ENCODE assay signal across 8 cellular contexts in the genomic region with DNA sequence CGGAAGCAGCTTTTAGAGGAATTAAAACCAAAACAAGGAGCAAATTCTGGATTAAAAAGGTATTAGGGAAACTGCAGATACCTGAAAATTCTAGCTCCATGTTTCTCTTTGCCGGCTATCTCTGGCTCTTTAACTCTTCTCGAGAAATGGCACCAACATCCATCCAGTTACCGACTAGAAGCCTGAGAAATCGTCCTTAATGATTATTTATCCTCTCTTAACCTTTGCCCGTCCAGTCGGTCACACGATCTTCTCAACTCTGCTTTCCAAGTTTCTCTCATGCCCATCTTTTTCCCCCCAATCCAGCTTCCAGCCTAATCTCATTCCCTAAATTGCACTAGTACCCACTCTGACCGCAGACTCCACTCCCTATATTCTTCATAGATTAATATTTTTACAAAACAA. TPM values are rescaled to one million over a fixed set of nuclear protein-coding genes. Genes with fewer than 3 reads are reported as not detected.
DNase-seq lines count a peak whose midpoint lies in the region; ATAC-seq, FAIRE-seq and TF ChIP-seq lines count a peak whose summit lies in the region.

No MANE protein-coding gene starts in this region.

- no peaks in the 10 kb centered on the region for H3K27me3 Mint-ChIP-seq in stimulated activated memory B cell treated with anti-CD40 and anti-IgM and Interleukin-4, amounts not matched to agents 10 μg/mL and 1 μg/mL and 100 μg/mL, for 72 hours

- no peak overlapping the region for H4K91ac ChIP-seq in H1 (replicated peaks; ENCODE audit: insufficient read length, low read length)

- ATAC-seq in GM19397 (IDR thresholded peaks at IDR 0.05; ENCODE audit: unreplicated experiment): peak; percentile 2
- no peak for ATAC-seq in stimulated activated memory B cell treated with anti-CD40 and anti-IgM and Interleukin-4, amounts not matched to agents 10 μg/mL and 1 μg/mL and 100 μg/mL, for 72 hours

- no peak for TF ChIP-seq RAD21 in H1 (IDR thresholded peaks at IDR 0.05 in 1 of 2, conservative IDR thresholded peaks at IDR 0.05 in 1 of 2; ENCODE audit: low read depth in 2 of 2, low read length in 2 of 2)

- peak overlapping the region; percentile 28 for H3K56ac ChIP-seq in H1 (replicated peaks; ENCODE audit: insufficient read length, low read depth, low read length)

- H3K23ac ChIP-seq in H1 (ENCODE audit: insufficient read length): no peak overlapping the region

- no peaks in the 10 kb centered on the region for H3K36me3 Mint-ChIP-seq in stimulated activated memory B cell treated with anti-CD40 and anti-IgM and Interleukin-4, amounts not matched to agents 10 μg/mL and 1 μg/mL and 100 μg/mL, for 72 hours

- TF ChIP-seq CTCF in 22Rv1 (IDR thresholded peaks at IDR 0.05) (no peak), H1 (IDR thresholded peaks at IDR 0.05; ENCODE audit: control extremely low read depth in 1 of 3, insufficient read depth in 1 of 3, low read depth in 1 of 3, low read length in 3 of 3) (no peak), ovary (IDR thresholded peaks at IDR 0.05) (no peak)

- intact Hi-C loops in ovary (cut with DNase I): loop anchor here in 2 of 4 donors (2.0 to 10.0 kb wide), 3 partner anchors 142 to 242 kb away; partner anchors contain the start of genes KAT2B (in 1 of the 2) and RAB5A (in 1 of the 2)

- H3K9me3 ChIP-seq in HUES64 (ENCODE audit: insufficient read depth, low read depth, low read length) (no peaks in the 10 kb centered on the region), H1 (ENCODE audit: insufficient read depth in 2 of 2, low read depth in 1 of 2, low read length in 1 of 2) (no peaks in the 10 kb centered on the region), ovary (no peaks in the 10 kb centered on the region)

- peak overlapping the region; percentile 65 to 71 for H3K4me2 ChIP-seq in H1 (ENCODE audit: insufficient read depth in 1 of 2, low read depth in 2 of 2, low read length in 2 of 2)

- H3K9ac ChIP-seq in HUES64 (ENCODE audit: low read depth, low read length) (peak overlapping the region; percentile 91), H1 (replicated peaks in 1 of 4; ENCODE audit: extremely low read depth in 1 of 4, low read depth in 3 of 4, low read length in 3 of 4) (peak overlapping the region; percentile 82 to 95 (median 94))

- no peak overlapping the region for H2BK20ac ChIP-seq in H1 (ENCODE audit: low read length)

- peak overlapping the region; percentile 68; the same call in 1 of the 2 replicates for H3K18ac ChIP-seq in H1 (ENCODE audit: extremely low read depth, low read length)

- no peak overlapping the region for H2BK15ac ChIP-seq in H1 (ENCODE audit: low read length)

- H3K4me3 ChIP-seq in HUES64 (ENCODE audit: low read length): peak overlapping the region; percentile 85
- H3K4me3 ChIP-seq in H1 (ENCODE audit: extremely low read depth in 1 of 4, insufficient read depth in 2 of 4, low read depth in 3 of 4, low read length in 4 of 4): peak overlapping the region; percentile 95 to 99 (median 98)
- peak overlapping the region; percentile 76 for H3K4me3 ChIP-seq in ovary

- no peak for TF ChIP-seq POLR2A in H1 (IDR thresholded peaks at IDR 0.05; ENCODE audit: control extremely low read depth in 1 of 2, low read depth in 2 of 2, low read length in 2 of 2)
- TF ChIP-seq POLR2A in ovary (IDR thresholded peaks at IDR 0.05): no peak

- TF ChIP-seq EP300 in H1 (IDR thresholded peaks at IDR 0.05; ENCODE audit: borderline replicate concordance in 1 of 2, low read depth in 2 of 2, low read length in 2 of 2) (no peak), ovary (IDR thresholded peaks at IDR 0.05) (no peak)

- H3K36me3 ChIP-seq in HUES64 (ENCODE audit: insufficient read depth, low read length): peaks cover 22% of the 10 kb centered on the region
- H3K36me3 ChIP-seq in H1 (ENCODE audit: control insufficient read depth in 2 of 4, insufficient read depth in 4 of 4, low read length in 3 of 4): peaks cover 6 to 19% (median 14%) of the 10 kb centered on the region in 4 experiments
- H3K36me3 ChIP-seq in ovary: no peaks in the 10 kb centered on the region

- no peak for DNase-seq in H1 (ENCODE audit: low read depth in 1 of 2, low spot score in 2 of 2)
- DNase-seq in ovary: no peak
- no peak for DNase-seq in germinal center (ENCODE audit: low spot score)
- DNase-seq in T-helper 9 cell: no peak

- peak overlapping the region; percentile 94 for H3K27ac ChIP-seq in 22Rv1
- H3K27ac ChIP-seq in HUES64 (ENCODE audit: low read depth, low read length): peak overlapping the region; percentile 84
- H3K27ac ChIP-seq in H1 (ENCODE audit: low read depth, low read length): peak overlapping the region; percentile 90
- peak overlapping the region; percentile 84 to 86 for H3K27ac ChIP-seq in ovary

- H3K27me3 ChIP-seq in HUES64 (ENCODE audit: insufficient read depth, low read length) (no peaks in the 10 kb centered on the region), H1 (replicated peaks in 1 of 4; ENCODE audit: control insufficient read depth in 3 of 4, extremely low read depth in 1 of 4, insufficient read depth in 3 of 4, low read length in 3 of 4) (no peaks in the 10 kb centered on the region), ovary (no peaks in the 10 kb centered on the region)

- H3K4me1 ChIP-seq in HUES64 (ENCODE audit: insufficient read depth, low read length) (peaks cover 13% of the 10 kb centered on the region), H1 (replicated peaks in 1 of 4; ENCODE audit: control insufficient read depth in 3 of 4, insufficient read depth in 4 of 4, low read length in 3 of 4) (peaks cover 0 to 9% (median under 1%) of the 10 kb centered on the region in 4 experiments; a peak in 3 of 7 replicates), ovary (ENCODE audit: insufficient read depth) (peaks cover 5% of the 10 kb centered on the region)

- no peak overlapping the region for H3K4ac ChIP-seq in H1 (replicated peaks; ENCODE audit: insufficient read length, low read depth, low read length)

- H2BK5ac ChIP-seq in H1 (ENCODE audit: low read depth, low read length): peak overlapping the region; percentile 48; the same call in 1 of the 2 replicates

- no peak for FAIRE-seq in H1 (lab: Jason Lieb, UNC)

- H2AFZ ChIP-seq in H1 (ENCODE audit: low read length): peak overlapping the region; percentile 95

- H3K9me3 Mint-ChIP-seq in stimulated activated memory B cell treated with anti-CD40 and anti-IgM and Interleukin-4, amounts not matched to agents 10 μg/mL and 1 μg/mL and 100 μg/mL, for 72 hours: no peaks in the 10 kb centered on the region

- H4K20me1 ChIP-seq in H1 (replicated peaks in 1 of 2; ENCODE audit: control insufficient read depth in 1 of 2, insufficient read depth in 2 of 2, low read length in 2 of 2): no peaks in the 10 kb centered on the region

- peaks cover 6% of the 10 kb centered on the region for H3K23me2 ChIP-seq in H1 (ENCODE audit: low read depth, low read length)

- no peaks in the 10 kb centered on the region; the same call in 1 of the 2 replicates for H3K79me1 ChIP-seq in H1 (ENCODE audit: low read depth, low read length)

- no peak overlapping the region for H2AK5ac ChIP-seq in H1 (ENCODE audit: low read depth, low read length)

- no peaks in the 10 kb centered on the region for H3K4me1 Mint-ChIP-seq in stimulated activated memory B cell treated with anti-CD40 and anti-IgM and Interleukin-4, amounts not matched to agents 10 μg/mL and 1 μg/mL and 100 μg/mL, for 72 hours

- H3K27ac Mint-ChIP-seq in stimulated activated memory B cell treated with anti-CD40 and anti-IgM and Interleukin-4, amounts not matched to agents 10 μg/mL and 1 μg/mL and 100 μg/mL, for 72 hours: no peak overlapping the region

- H3K79me2 ChIP-seq in H1 (ENCODE audit: control insufficient read depth in 1 of 2, insufficient read depth in 2 of 2, low read length in 2 of 2): peaks cover 3 to 29% of the 10 kb centered on the region in 2 experiments; a peak in 3 of 4 replicates

- H4K5ac ChIP-seq in H1 (ENCODE audit: insufficient read length, low read depth, low read length): peak overlapping the region; percentile 91

- H4K8ac ChIP-seq in H1 (ENCODE audit: extremely low read depth, insufficient read depth, low read length): no peak overlapping the region

- no peak overlapping the region for H2BK12ac ChIP-seq in H1 (ENCODE audit: low read depth, low read length)

- H3K4me3 Mint-ChIP-seq in stimulated activated memory B cell treated with anti-CD40 and anti-IgM and Interleukin-4, amounts not matched to agents 10 μg/mL and 1 μg/mL and 100 μg/mL, for 72 hours: no peak overlapping the region

- WGBS in HUES64: 2% methylated on average over 9 of the region's 9 CpGs
- WGBS in H1 (ENCODE audit: extremely low coverage in 1 of 2, insufficient coverage in 1 of 2, insufficient read length in 1 of 2, insufficient replicate concordance in 2 of 2, low coverage in 1 of 2, low lambda C conversion rate in 2 of 2, missing lambda C conversion rate in 1 of 2), 2 experiments: 9% methylated on average over 9 of the region's 9 CpGs; no CpG with 5 or more reads in 1 of the 2 experiments
- 0 to 1% (median 0%) methylated on average over 9 of the region's 9 CpGs for WGBS in ovary, 3 donors

- POLR2A ChIA-PET in H1 (lab: Charles Lee; ENCODE audit: partially characterized antibody): interaction anchor here (1.2 to 1.4 kb wide), 2 partner anchors 30 to 53 kb away, joined by 3 to 5 read pairs; no protein-coding TSS in a partner anchor

- CTCF ChIA-PET in H1 (lab: Charles Lee; ENCODE audit: partially characterized antibody): interaction anchor here (1.1 kb wide), 1 partner anchor 278 kb away, joined by 3 read pairs; no protein-coding TSS in a partner anchor

- no peak overlapping the region for H2BK120ac ChIP-seq in H1 (replicated peaks; ENCODE audit: low read depth, low read length)

- H3K14ac ChIP-seq in H1 (ENCODE audit: insufficient read length): no peak overlapping the region

TF ChIP-seq in H1, 55 proteins besides CTCF, POLR2A, EP300 and RAD21:
- TF ChIP-seq CBX8 (IDR thresholded peaks at IDR 0.05; ENCODE audit: borderline replicate concordance, low read depth, low read length): no peak
- TF ChIP-seq CREB1 (IDR thresholded peaks at IDR 0.05): no peak
- TF ChIP-seq CBX5 (IDR thresholded peaks at IDR 0.05; ENCODE audit: low read depth, low read length): no peak

RNA-seq across cellular contexts. Expression of gene SGO1, which starts 0.6 kb away (rescaled TPM):
- polyA plus RNA-seq in HUES64 (2013, experiment 1 of 2): 29.9 TPM
- polyA plus RNA-seq in HUES64 (2013, experiment 2 of 2): 38.8 TPM
- 34.6 and 36.4 TPM in 2 replicates for total RNA-seq in H1 (2021; fragmentation: NEBNext Ultra II Directional; extraction: Animal tissue kit (Norgen Biotek cat#: 25700))
- polyA plus RNA-seq in H1 (2011; rRNA removed) (5.7 and 6.9 TPM in 2 replicates), ovary (under 1 TPM; 0.19 to 0.58 TPM)
- 6.2 TPM for polyA plus RNA-seq in H1 (2011; cell fraction: cytosol; rRNA removed)
- 7.4 TPM for polyA plus RNA-seq in H1 (2011; cell fraction: nucleus; rRNA removed)
- polyA plus RNA-seq in H1 (2012, experiment 1 of 2): 12.3 to 21.3 TPM (median 14.7 TPM) in 4 replicates
- polyA plus RNA-seq in H1 (2012, experiment 2 of 2): 3.0 TPM
- polyA plus RNA-seq in H1 (2013, experiment 1 of 2): 29.5 TPM
- polyA plus RNA-seq in H1 (2013, experiment 2 of 2): 27.9 TPM
- polyA minus RNA-seq in H1 (2011; rRNA and poly(A)+ RNA removed): 6.2 and 10.8 TPM in 2 replicates
- polyA minus RNA-seq in H1 (2011; cell fraction: cytosol; rRNA and poly(A)+ RNA removed): 12.3 TPM
- 20.6 TPM for polyA minus RNA-seq in H1 (2011; cell fraction: nucleus; rRNA and poly(A)+ RNA removed)
- total RNA-seq in ovary: 1 to 10 TPM in 2 of 7 donors, under 1 TPM in 5; 0.10 to 1.2 (median 0.33) TPM

Comparison
In these comparisons a context has a peak if more than half of its experiments do, and no peak if none do; other contexts are left out.
1. RNA of gene SGO1, which starts 0.6 kb away (total RNA-seq): 34.6 to 36.4 TPM in H1; 0.10 to 1.2 TPM in ovary; every median in the first group is over 10 times any median in the second.
2. Peak in every context shown above with its lines, with median percentiles within 50 percentile points of each other: H3K27ac ChIP-seq and H3K4me3 ChIP-seq.